In the genomic region with DNA sequence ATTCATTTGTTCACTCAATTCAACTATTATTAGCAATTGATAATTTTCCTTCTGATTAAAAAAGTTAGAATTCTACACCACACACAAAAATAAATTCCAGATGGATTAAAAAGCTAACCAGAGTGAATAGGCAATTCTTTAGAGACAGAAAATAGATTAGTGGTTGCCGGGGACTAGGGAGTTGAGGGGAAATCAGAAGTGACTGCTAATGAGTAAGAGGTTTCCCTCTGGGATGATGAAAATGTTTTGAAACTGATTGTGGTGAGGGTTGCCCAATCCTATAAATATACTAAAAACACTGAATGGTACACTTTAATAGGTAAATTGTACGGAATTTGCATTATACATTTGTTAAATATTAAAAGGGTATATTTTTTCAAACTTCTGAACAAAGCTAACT, we compare ENCODE assay signal across 18 cellular contexts.
DNase-seq lines count a peak whose midpoint lies in the region; ATAC-seq, FAIRE-seq and TF ChIP-seq lines count a peak whose summit lies in the region.
"Had no signal": no experiment of that assay in that cellular context is flagged by ENCODE, and none has a peak within 500 bp of the region (broad histone marks: within the 10 kb centered on the region; RNA-seq: fewer than 3 reads in every experiment).

No MANE protein-coding gene starts in this region.

- BruUV-seq in HepG2 (replicated peaks; lab: Mats Ljungman, UMichigan), result no TSS peak

- TF ChIP-seq EP300 in HepG2 (IDR thresholded peaks at IDR 0.05; ENCODE audit: low read depth in 2 of 2, low read length in 2 of 2) (no peak), HepG2 (CRISPR knock-in tag; IDR thresholded peaks at IDR 0.05; ENCODE audit: borderline replicate concordance) (no peak)

- H3K27ac ChIP-seq in ACC112 (ENCODE audit: low read depth, low read length) (peak overlapping the region; percentile 55), HepG2 (ENCODE audit: extremely low read length, insufficient read depth, low read length) (no peak overlapping the region)
- H3K27ac ChIP-seq: C4-2B, Peyer's patch had no signal

- CTCF ChIA-PET in HepG2 (lab: Yijun Ruan, JAX; ENCODE audit: low intra/inter-chr PET ratio, low total read pairs), result no interaction called here

- H3K27me3 ChIP-seq in ACC112 (ENCODE audit: insufficient read depth, low read length), result no peaks in the 10 kb centered on the region
- no peaks in the 10 kb centered on the region for H3K27me3 ChIP-seq in MG63
- H3K27me3 ChIP-seq in HepG2 (ENCODE audit: control insufficient read depth in 1 of 2, insufficient read depth in 2 of 2, low read length in 2 of 2), result no peaks in the 10 kb centered on the region
- H3K27me3 ChIP-seq: Peyer's patch had no signal

- H3K4me1 ChIP-seq in ACC112 (ENCODE audit: control insufficient read depth, insufficient read depth, low read length, unreplicated experiment), result peaks cover 26% of the 10 kb centered on the region
- H3K4me1 ChIP-seq in HepG2 (ENCODE audit: insufficient read depth, low read length), result no peaks in the 10 kb centered on the region
- H3K4me1 ChIP-seq: HAP-1, Peyer's patch had no signal

- POLR2A ChIA-PET in HepG2 (lab: Yijun Ruan, JAX), result no interaction called here

- TF ChIP-seq POLR2A in HepG2 (IDR thresholded peaks at IDR 0.05; ENCODE audit: insufficient read depth in 1 of 2, low read depth in 2 of 2, low read length in 2 of 2), result no peak

- no peak for TF ChIP-seq CTCF in HepG2 (CRISPR knock-in tag; IDR thresholded peaks at IDR 0.05)

- no peak for TF ChIP-seq RAD21 in HepG2 (CRISPR knock-in tag; IDR thresholded peaks at IDR 0.05)

- FAIRE-seq in HepG2 (lab: Jason Lieb, UNC), result no peak
- FAIRE-seq: D721Med had no signal

- no peaks in the 10 kb centered on the region for H3K79me2 ChIP-seq in ACC112 (ENCODE audit: control insufficient read depth, insufficient read depth, low read length, unreplicated experiment)
- H3K79me2 ChIP-seq in HepG2 (ENCODE audit: insufficient read depth, low read length), result no peaks in the 10 kb centered on the region

- H4K20me1 ChIP-seq in HepG2 (ENCODE audit: insufficient read depth, low read length), result no peaks in the 10 kb centered on the region

- H3K4me2 ChIP-seq in HepG2 (ENCODE audit: low read depth, low read length), result no peak overlapping the region

- H3K36me3 ChIP-seq in ACC112 (ENCODE audit: insufficient read depth, low read length) (no peaks in the 10 kb centered on the region), MG63 (no peaks in the 10 kb centered on the region), HepG2 (replicated peaks in 1 of 2; ENCODE audit: control insufficient read depth in 1 of 2, insufficient read depth in 2 of 2, low read length in 2 of 2) (no peaks in the 10 kb centered on the region)
- H3K36me3 ChIP-seq: HAP-1, Peyer's patch had no signal

- H2AFZ ChIP-seq in ACC112 (ENCODE audit: low read length, unreplicated experiment) (no peak overlapping the region), HepG2 (ENCODE audit: low read length) (no peak overlapping the region)

- in situ Hi-C loops in HepG2 (cut with HindIII; ENCODE audit: extremely low pct_ligation_motif_present, low pct_unique_long_range_greater_than_20kb), result no loop called here

- H3K9ac ChIP-seq in HepG2 (ENCODE audit: insufficient read depth, low read depth, low read length), result no peak overlapping the region

- peak; percentile 53 for DNase-seq in GM03348 (ENCODE audit: low spot score)
- peak; percentile 10 for DNase-seq in OCI-M1 (lab: John Stamatoyannopoulos, UW)
- DNase-seq in myocyte (ENCODE audit: low read depth), result peak; percentile 16
- DNase-seq in activated CD8-positive, alpha-beta memory T cell treated with anti-CD3 and anti-CD28 coated beads, Interleukin-2, amount 50 U/mL, for 48 hours, result no peak
- no peak for DNase-seq in MG63
- no peak for DNase-seq in HepG2 (ENCODE audit: low spot score)
- DNase-seq: DMS79, Karpas-422, NCI-H1417 treated with DMSO at 0.1 percent for 48 hours, NCI-H187 treated with DMSO at 0.1 percent for 48 hours, NCI-H345, NCI-H526, Peyer's patch had no signal

- intact Hi-C loops in HepG2 (cut with micrococcal nuclease; ENCODE audit: unreplicated experiment), result no loop called here

- 29% methylated on average over 2 of the region's 2 CpGs for WGBS in HepG2 (ENCODE audit: low lambda C conversion rate)

- no peak overlapping the region for H3K4me3 ChIP-seq in ACC112 (ENCODE audit: low read depth, low read length)
- H3K4me3 ChIP-seq in MG63, result no peak overlapping the region
- H3K4me3 ChIP-seq in HepG2 (replicated peaks in 1 of 3; ENCODE audit: insufficient read depth in 1 of 3, low read depth in 2 of 3, low read length in 3 of 3), result no peak overlapping the region
- H3K4me3 ChIP-seq: HAP-1, Peyer's patch had no signal

- no peak for ATAC-seq in GM18867 (IDR thresholded peaks at IDR 0.05; ENCODE audit: unreplicated experiment)
- no peak for ATAC-seq in HepG2

- H3K9me3 ChIP-seq in MG63 (no peaks in the 10 kb centered on the region), HepG2 (ENCODE audit: low read length) (no peaks in the 10 kb centered on the region)
- H3K9me3 ChIP-seq: HAP-1, Peyer's patch had no signal

TF ChIP-seq in HepG2, 621 proteins besides CTCF, POLR2A, EP300 and RAD21:
- no peak for TF ChIP-seq REPIN1 (CRISPR knock-in tag; IDR thresholded peaks at IDR 0.05; ENCODE audit: borderline replicate concordance, low read depth)
- no peak for TF ChIP-seq ZNF558 (CRISPR knock-in tag; IDR thresholded peaks at IDR 0.05; ENCODE audit: borderline replicate concordance)
- TF ChIP-seq, protein P1, sequence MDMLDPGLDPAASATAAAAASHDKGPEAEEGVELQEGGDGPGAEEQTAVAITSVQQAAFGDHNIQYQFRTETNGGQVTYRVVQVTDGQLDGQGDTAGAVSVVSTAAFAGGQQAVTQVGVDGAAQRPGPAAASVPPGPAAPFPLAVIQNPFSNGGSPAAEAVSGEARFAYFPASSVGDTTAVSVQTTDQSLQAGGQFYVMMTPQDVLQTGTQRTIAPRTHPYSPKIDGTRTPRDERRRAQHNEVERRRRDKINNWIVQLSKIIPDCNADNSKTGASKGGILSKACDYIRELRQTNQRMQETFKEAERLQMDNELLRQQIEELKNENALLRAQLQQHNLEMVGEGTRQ (IDR thresholded peaks at IDR 0.05; ENCODE audit: low read depth, low read length), result no peak
- TF ChIP-seq, protein P1 (CRISPR knock-in tag; IDR thresholded peaks at IDR 0.05; ENCODE audit: borderline replicate concordance), result no peak
- TF ChIP-seq, protein P2, sequence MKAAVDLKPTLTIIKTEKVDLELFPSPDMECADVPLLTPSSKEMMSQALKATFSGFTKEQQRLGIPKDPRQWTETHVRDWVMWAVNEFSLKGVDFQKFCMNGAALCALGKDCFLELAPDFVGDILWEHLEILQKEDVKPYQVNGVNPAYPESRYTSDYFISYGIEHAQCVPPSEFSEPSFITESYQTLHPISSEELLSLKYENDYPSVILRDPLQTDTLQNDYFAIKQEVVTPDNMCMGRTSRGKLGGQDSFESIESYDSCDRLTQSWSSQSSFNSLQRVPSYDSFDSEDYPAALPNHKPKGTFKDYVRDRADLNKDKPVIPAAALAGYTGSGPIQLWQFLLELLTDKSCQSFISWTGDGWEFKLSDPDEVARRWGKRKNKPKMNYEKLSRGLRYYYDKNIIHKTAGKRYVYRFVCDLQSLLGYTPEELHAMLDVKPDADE (CRISPR knock-in tag; IDR thresholded peaks at IDR 0.05), result no peak
- TF ChIP-seq ISL2 (CRISPR knock-in tag; IDR thresholded peaks at IDR 0.05), result no peak
- TF ChIP-seq, protein P3, sequence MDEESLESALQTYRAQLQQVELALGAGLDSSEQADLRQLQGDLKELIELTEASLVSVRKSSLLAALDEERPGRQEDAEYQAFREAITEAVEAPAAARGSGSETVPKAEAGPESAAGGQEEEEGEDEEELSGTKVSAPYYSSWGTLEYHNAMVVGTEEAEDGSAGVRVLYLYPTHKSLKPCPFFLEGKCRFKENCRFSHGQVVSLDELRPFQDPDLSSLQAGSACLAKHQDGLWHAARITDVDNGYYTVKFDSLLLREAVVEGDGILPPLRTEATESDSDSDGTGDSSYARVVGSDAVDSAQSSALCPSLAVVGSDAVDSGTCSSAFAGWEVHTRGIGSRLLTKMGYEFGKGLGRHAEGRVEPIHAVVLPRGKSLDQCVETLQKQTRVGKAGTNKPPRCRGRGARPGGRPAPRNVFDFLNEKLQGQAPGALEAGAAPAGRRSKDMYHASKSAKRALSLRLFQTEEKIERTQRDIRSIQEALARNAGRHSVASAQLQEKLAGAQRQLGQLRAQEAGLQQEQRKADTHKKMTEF (CRISPR knock-in tag; IDR thresholded peaks at IDR 0.05), result no peak

Comparison
In these comparisons a context has a peak if more than half of its experiments do, and no peak if none do; other contexts are left out.
1. DNase-seq: peak in GM03348 (single experiment), OCI-M1 (single experiment) and myocyte (single experiment); none in activated CD8-positive, alpha-beta memory T cell treated with anti-CD3 and anti-CD28 coated beads, Interleukin-2, amount 50 U/mL, for 48 hours (single experiment), MG63 (single experiment) and HepG2 (single experiment).